11 cellular contexts compared by ENCODE assay signal in the genomic region with DNA sequence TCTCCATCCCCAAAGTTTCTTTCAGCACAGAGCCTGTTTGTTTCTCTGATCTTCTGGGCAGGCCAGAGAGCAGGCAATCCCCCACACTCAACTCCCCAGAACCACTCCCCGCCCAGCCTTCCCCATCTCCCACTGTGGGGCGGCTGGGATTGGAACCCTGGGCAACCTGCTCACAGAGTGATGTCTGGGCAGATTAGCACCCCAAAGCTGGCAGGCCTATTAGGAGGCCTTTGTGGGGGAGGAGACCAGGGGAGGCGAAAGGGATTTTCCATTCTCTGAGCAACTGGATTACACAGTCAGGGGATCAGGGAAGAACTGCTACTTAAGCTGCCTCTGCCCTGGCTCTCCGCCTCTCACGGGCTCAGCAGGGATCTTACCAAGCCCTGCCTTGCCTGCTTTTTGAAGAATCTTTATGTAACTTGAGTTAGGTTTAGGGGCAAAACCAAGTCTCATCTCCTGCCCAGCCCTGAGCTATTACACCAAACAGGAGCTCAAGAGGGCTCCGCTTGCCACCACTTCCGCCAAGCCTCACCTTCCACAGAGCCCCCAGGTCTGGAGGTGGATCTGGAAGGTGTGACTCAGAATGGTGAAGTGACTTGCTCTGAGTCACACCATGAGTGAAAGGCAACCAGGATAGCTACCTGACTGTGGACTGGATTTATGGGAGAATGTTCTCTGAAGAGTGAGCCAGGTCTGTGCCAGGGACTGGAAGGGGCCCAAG. TPM values are rescaled to one million over a fixed set of nuclear protein-coding genes. Genes with fewer than 3 reads are reported as not detected.
DNase-seq lines count a peak whose midpoint lies in the region; ATAC-seq and TF ChIP-seq lines count a peak whose summit lies in the region.
"Had no signal": no experiment of that assay in that cellular context is flagged by ENCODE, and none has a peak within 500 bp of the region (broad histone marks: within the 10 kb centered on the region; RNA-seq: fewer than 3 reads in every experiment).

No MANE protein-coding gene starts in this region.

- peak overlapping the region in 2 of 5 experiments; percentile 33 to 57 for H3K4me3 Mint-ChIP-seq in brain
- H3K4me3 Mint-ChIP-seq: dendritic cell treated with granulocyte-macrophage colony-stimulating factor and Interleukin-4, amounts not matched to agents 40 ng/mL and 50 ng/mL, for 4 days had no signal

- H3K27ac ChIP-seq in Panc1 (ENCODE audit: low read length) (peak overlapping the region; percentile 93), osteoblast (ENCODE audit: low read depth, low read length) (no peak overlapping the region), uterus (no peak overlapping the region)

- H3K4me1 ChIP-seq in Panc1 (ENCODE audit: control insufficient read depth, insufficient read depth, low read length) (peaks cover 52% of the 10 kb centered on the region), osteoblast (ENCODE audit: insufficient read depth, low read length) (peaks cover 8% of the 10 kb centered on the region), uterus (no peaks in the 10 kb centered on the region)

- no TSS peak for BruUV-seq in Panc1 (replicated peaks; lab: Mats Ljungman, UMichigan)

- CTCF ChIA-PET in Panc1 (lab: Charles Lee) = no interaction called here

- peak; percentile 89 for DNase-seq in D341Med (ENCODE audit: low spot score)
- peak; percentile 58 for DNase-seq in Panc1 (ENCODE audit: low read depth, low spot score)
- DNase-seq in osteoblast (ENCODE audit: insufficient read length, low spot score, missing footprints) = peak; percentile 80
- DNase-seq in AG20443 (ENCODE audit: low spot score) = no peak
- no peak for DNase-seq in SHP77 treated with DMSO at 0.1 percent for 48 hours (lab: John Stamatoyannopoulos, UW)
- no peak for DNase-seq in uterus
- no peak for DNase-seq in OCI-M2 (lab: John Stamatoyannopoulos, UW; ENCODE audit: unreplicated experiment)
- DNase-seq: DMS79 had no signal

- H3K27ac Mint-ChIP-seq in brain = peak overlapping the region in 3 of 5 experiments; percentile 30 to 80 (median 43)
- H3K27ac Mint-ChIP-seq: dendritic cell treated with granulocyte-macrophage colony-stimulating factor and Interleukin-4, amounts not matched to agents 40 ng/mL and 50 ng/mL, for 4 days had no signal

- peaks cover 63% of the 10 kb centered on the region for H3K4me1 Mint-ChIP-seq in brain

- H3K9me3 Mint-ChIP-seq in brain = peaks cover 0 to 12% (median 0%) of the 10 kb centered on the region in 5 experiments
- H3K9me3 Mint-ChIP-seq: dendritic cell treated with granulocyte-macrophage colony-stimulating factor and Interleukin-4, amounts not matched to agents 40 ng/mL and 50 ng/mL, for 4 days had no signal

- H3K36me3 ChIP-seq in Panc1 (ENCODE audit: control insufficient read depth, insufficient read depth, low read length) = no peaks in the 10 kb centered on the region
- no peaks in the 10 kb centered on the region for H3K36me3 ChIP-seq in osteoblast (ENCODE audit: insufficient read depth, low read length)
- no peaks in the 10 kb centered on the region for H3K36me3 ChIP-seq in uterus
- H3K36me3 ChIP-seq: HAP-1 had no signal

- in situ Hi-C loops in Panc1 (cut with HindIII; ENCODE audit: low pct_unique_long_range_greater_than_20kb, low sequenced_read_pairs) = no loop called here

- H3K27me3 Mint-ChIP-seq in brain = peaks cover 78% of the 10 kb centered on the region

- POLR2A ChIA-PET in Panc1 (lab: Charles Lee) = no interaction called here

- H3K4me2 ChIP-seq in osteoblast (ENCODE audit: insufficient read depth, low read length) = no peak overlapping the region

- H3K27me3 ChIP-seq in Panc1 (ENCODE audit: control insufficient read depth, insufficient read depth, low read length) (no peaks in the 10 kb centered on the region), osteoblast (ENCODE audit: insufficient read depth, low read length) (peaks cover 15% of the 10 kb centered on the region), uterus (peaks cover 0 to 4% of the 10 kb centered on the region in 2 donors)

- intact Hi-C loops in Panc1 (cut with micrococcal nuclease; ENCODE audit: unreplicated experiment) (no loop called here), uterus (cut with DNase I; ENCODE audit: low total_unique reads) (no loop called here)

- H3K9me3 ChIP-seq in Panc1 (ENCODE audit: control insufficient read depth, insufficient read depth, low read depth, low read length) (no peaks in the 10 kb centered on the region), osteoblast (ENCODE audit: low read depth, low read length) (no peaks in the 10 kb centered on the region), uterus (no peaks in the 10 kb centered on the region)
- H3K9me3 ChIP-seq: HAP-1 had no signal

- peak; percentile 81 for ATAC-seq in Panc1

- no peak overlapping the region for H2AFZ ChIP-seq in osteoblast (ENCODE audit: low read length)

- no peaks in the 10 kb centered on the region for H3K79me2 ChIP-seq in osteoblast (ENCODE audit: insufficient read depth, low read length)

- H4K20me1 ChIP-seq in osteoblast (ENCODE audit: insufficient read depth, low read length) = no peaks in the 10 kb centered on the region

- TF ChIP-seq POLR2A in uterus (IDR thresholded peaks at IDR 0.05) = no peak

- H3K36me3 Mint-ChIP-seq in brain = no peaks in the 10 kb centered on the region

- H3K4me3 ChIP-seq in Panc1 (ENCODE audit: low read depth in 2 of 2, low read length in 2 of 2) = peak overlapping the region in 1 of 2 experiments; percentile 21; a peak in 1 of 4 replicates
- H3K4me3 ChIP-seq in osteoblast (ENCODE audit: insufficient read depth, low read length) = no peak overlapping the region
- H3K4me3 ChIP-seq in uterus = no peak overlapping the region
- H3K4me3 ChIP-seq: HAP-1 had no signal

- TF ChIP-seq CTCF in Panc1 (IDR thresholded peaks at IDR 0.05) (no peak), brain (conservative IDR thresholded peaks at IDR 0.05) (no peak), osteoblast (IDR thresholded peaks at IDR 0.05; ENCODE audit: extremely low read depth, low read depth, low read length) (no peak), uterus (IDR thresholded peaks at IDR 0.05) (no peak)

RNA-seq across cellular contexts. Expression of a gene that starts 16.0 kb away (rescaled TPM):
- total RNA-seq in Panc1 (2021; ENCODE audit: unreplicated experiment) (8.6 TPM), osteoblast (not detected in 2 replicates), uterus (1 to 10 TPM in 1 of 4 donors, not detected in 3; 2.8 TPM)
- 4.4 TPM for polyA plus RNA-seq in Panc1 (2012; ENCODE audit: insufficient read length)
- polyA plus RNA-seq in brain (ENCODE audit: insufficient read depth, low read depth, low replicate concordance) = not detected

RNA-seq across cellular contexts. Expression of a gene that starts 27.5 kb away (rescaled TPM):
- total RNA-seq in Panc1 (2021; ENCODE audit: unreplicated experiment) (58.1 TPM), osteoblast (22.4 and 24.2 TPM in 2 replicates), uterus (10 to 100 TPM in 3 of 4 donors, 1 to 10 TPM in 1; 10.0 to 48.2 (median 30.3) TPM)
- 63.6 TPM for polyA plus RNA-seq in Panc1 (2012; ENCODE audit: insufficient read length)
- 72.4 TPM for polyA plus RNA-seq in brain (ENCODE audit: insufficient read depth, low read depth, low replicate concordance)

Comparison
In these comparisons a context has a peak if more than half of its experiments do, and no peak if none do; other contexts are left out.
1. DNase-seq: peak in D341Med (single experiment), Panc1 (single experiment) and osteoblast (single experiment); none in AG20443 (single experiment), SHP77 treated with DMSO at 0.1 percent for 48 hours (single experiment), uterus (0 of 2) and OCI-M2 (single experiment).